In genomic region chr7:159070422-159071148, GRCh38 we compare ENCODE assay signal across 13 cellular contexts.
DNase-seq lines count a peak whose midpoint lies in the region; ATAC-seq, FAIRE-seq and TF ChIP-seq lines count a peak whose summit lies in the region.
"Had no signal": no experiment of that assay in that cellular context is flagged by ENCODE, and none has a peak within 500 bp of the region (broad histone marks: within the 10 kb centered on the region; RNA-seq: fewer than 3 reads in every experiment).

No MANE protein-coding gene starts in this region.

- no peak overlapping the region for H2AFZ ChIP-seq in GM23248

- peak; percentile 2 for DNase-seq in A172 (ENCODE audit: low spot score)
- DNase-seq in foreskin fibroblast: peak; percentile 0 to 6
- no peak for DNase-seq in GM23248
- DNase-seq in middle frontal gyrus (ENCODE audit: extremely low spot score, low spot score): no peak
- no peak for DNase-seq in GM19239 (ENCODE audit: insufficient read length, low spot score)
- DNase-seq: anterior cingulate cortex, NCI-H1417, OCI-M1 had no signal

- TF ChIP-seq CTCF in VCaP (conservative IDR thresholded peaks at IDR 0.05) (no peak), foreskin fibroblast (IDR thresholded peaks at IDR 0.05; ENCODE audit: low read depth, low read length) (no peak)

- H3K4me3 ChIP-seq in foreskin fibroblast (ENCODE audit: low read depth in 1 of 2, low read length in 2 of 2) (no peak overlapping the region), GM23248 (no peak overlapping the region)

- H3F3A ChIP-seq in GM23248 (ENCODE audit: insufficient read depth): no peaks in the 10 kb centered on the region

- H3K36me3 ChIP-seq in GM23248 (ENCODE audit: low read depth): no peaks in the 10 kb centered on the region

- 28 to 30% methylated on average over 17 of the region's 17 CpGs for WGBS in GM23248 (ENCODE audit: low coverage in 1 of 2, low lambda C conversion rate in 2 of 2, missing lambda C conversion rate in 2 of 2), 2 experiments

- H3K9me2 ChIP-seq in GM23248 (ENCODE audit: insufficient read depth): no peaks in the 10 kb centered on the region

- no peak for FAIRE-seq in GM19239 (lab: Jason Lieb, UNC)
- FAIRE-seq: GM12891 had no signal

- no peaks in the 10 kb centered on the region for H3K27me3 ChIP-seq in GM23248 (replicated peaks; ENCODE audit: insufficient read depth)

- H3K9ac ChIP-seq in GM23248: no peak overlapping the region

- no peaks in the 10 kb centered on the region for H3K4me1 ChIP-seq in GM23248 (ENCODE audit: insufficient read depth)

- ATAC-seq in GM18520 (IDR thresholded peaks at IDR 0.05; ENCODE audit: unreplicated experiment) (peak; percentile 69), GM21528 (IDR thresholded peaks at IDR 0.05; ENCODE audit: low FRiP score, unreplicated experiment) (no peak)
- ATAC-seq: left lobe of liver had no signal

- peak overlapping the region; percentile 71 for H3K27ac ChIP-seq in VCaP
- H3K27ac ChIP-seq in GM23248: no peak overlapping the region

- H3K79me2 ChIP-seq in GM23248 (ENCODE audit: insufficient read depth): no peaks in the 10 kb centered on the region

- no peaks in the 10 kb centered on the region for H4K20me1 ChIP-seq in GM23248 (ENCODE audit: insufficient read depth)

- no peak overlapping the region for H3K4me2 ChIP-seq in GM23248 (ENCODE audit: unreplicated experiment)

- H3K9me3 ChIP-seq in GM23248 (ENCODE audit: low read depth): no peaks in the 10 kb centered on the region

- in situ Hi-C loops in GM23248 (cut with MboI): no loop called here

Comparison
In these comparisons a context has a peak if more than half of its experiments do, and no peak if none do; other contexts are left out.
1. DNase-seq: peak in A172 (single experiment) and foreskin fibroblast (2 of 2); none in GM23248 (single experiment), middle frontal gyrus (single experiment) and GM19239 (single experiment).